13 cellular contexts compared by ENCODE assay signal in the genomic region with DNA sequence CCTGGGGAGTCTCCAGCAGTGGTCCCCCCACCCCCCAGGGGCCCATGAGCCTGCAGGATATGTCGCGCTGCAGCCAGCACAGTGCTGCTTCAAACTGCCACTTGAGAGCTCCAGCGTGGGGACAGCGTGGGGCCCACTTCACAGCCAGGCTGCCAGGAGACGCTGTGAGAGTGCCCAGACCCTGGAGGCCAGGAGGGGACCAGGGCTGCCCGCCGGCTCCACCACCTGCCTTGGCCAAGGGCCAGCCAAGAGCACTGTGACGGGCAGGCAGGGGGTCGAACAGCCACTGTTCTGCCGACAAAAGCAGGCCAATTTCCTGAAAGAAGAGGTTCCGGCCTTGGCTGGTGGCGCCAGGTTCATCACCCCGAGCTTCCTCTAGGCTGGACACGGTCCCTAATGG.
A peak's percentile ranks its signal among the peaks of the same experiment; 100 is the strongest.
DNase-seq lines count a peak whose midpoint lies in the region; ATAC-seq and TF ChIP-seq lines count a peak whose summit lies in the region.
"Had no signal": no experiment of that assay in that cellular context is flagged by ENCODE, and none has a peak within 500 bp of the region (broad histone marks: within the 10 kb centered on the region; RNA-seq: fewer than 3 reads in every experiment).

No MANE protein-coding gene starts in this region.

- no peaks in the 10 kb centered on the region for H3K36me3 ChIP-seq in psoas muscle (ENCODE audit: insufficient read depth in 1 of 2, low read depth in 1 of 2)
- no peaks in the 10 kb centered on the region for H3K36me3 ChIP-seq in tibial nerve
- H3K36me3 ChIP-seq: tibial artery had no signal

- H3K4me3 ChIP-seq in psoas muscle (no peak overlapping the region), tibial nerve (no peak overlapping the region)
- H3K4me3 ChIP-seq: tibial artery had no signal

- H3K9me3 ChIP-seq in psoas muscle (no peaks in the 10 kb centered on the region), tibial nerve (no peaks in the 10 kb centered on the region)
- H3K9me3 ChIP-seq: tibial artery had no signal

- TF ChIP-seq EP300 in tibial nerve (IDR thresholded peaks at IDR 0.05): no peak

- peak; percentile 77 for DNase-seq in G401 (ENCODE audit: low spot score)
- DNase-seq in NCI-H1417 treated with DMSO at 0.1 percent for 48 hours (lab: John Stamatoyannopoulos, UW): peak; percentile 82
- DNase-seq in psoas muscle: no peak
- DNase-seq in NCI-H526 (lab: John Stamatoyannopoulos, UW): no peak
- no peak for DNase-seq in tibial nerve (ENCODE audit: low spot score in 2 of 2)
- DNase-seq: activated B cell treated with CpG ODN at 0.5 μM for 24 hours; activated CD8-positive, alpha-beta memory T cell treated with anti-CD3 and anti-CD28 coated beads for 24 hours; activated naive CD8-positive, alpha-beta T cell treated with anti-CD3 and anti-CD28 coated beads, Interleukin-2, amount 50 U/mL, for 24 hours; KBM-7; stimulated activated CD4-positive, alpha-beta T cell treated with anti-CD3 and anti-CD28 coated beads, Interleukin-2, amount 100 ng/mL, for 48 hours; tibial artery had no signal

- no peak for TF ChIP-seq POLR2A in tibial nerve (IDR thresholded peaks at IDR 0.05)

- in situ Hi-C loops in G401 (cut with HindIII; ENCODE audit: low sequenced_read_pairs): no loop called here

- H3K4me1 ChIP-seq in psoas muscle (peaks cover 63% of the 10 kb centered on the region), tibial nerve (peaks cover 0 to 92% (median 39%) of the 10 kb centered on the region in 4 donors)
- H3K4me1 ChIP-seq: tibial artery had no signal

- peak overlapping the region; percentile 63 for H3K27ac ChIP-seq in angular gyrus (ENCODE audit: low read depth, low read length)
- peak overlapping the region; percentile 63 for H3K27ac ChIP-seq in psoas muscle
- peak overlapping the region in 2 of 4 donors; percentile 83 to 86 for H3K27ac ChIP-seq in tibial nerve
- H3K27ac ChIP-seq: tibial artery had no signal

- H3K27me3 ChIP-seq in psoas muscle (ENCODE audit: insufficient read depth in 3 of 3, low read length in 2 of 3) (no peaks in the 10 kb centered on the region), tibial nerve (no peaks in the 10 kb centered on the region)
- H3K27me3 ChIP-seq: tibial artery had no signal

- intact Hi-C loops in psoas muscle (cut with DNase I): no loop called here

- TF ChIP-seq CTCF in psoas muscle (IDR thresholded peaks at IDR 0.05) (no peak), tibial nerve (IDR thresholded peaks at IDR 0.05) (no peak)

- WGBS in psoas muscle, 3 donors: 38 to 43% (median 40%) methylated on average over 13 to 14 of the region's 14 CpGs
- WGBS in tibial nerve, 2 donors: 73% methylated on average over 11 of the region's 14 CpGs; no CpG with 5 or more reads in 1 of the 2 donors

- peak in 1 of 4 donors; percentile 14 for ATAC-seq in psoas muscle
- ATAC-seq in HG03439 (IDR thresholded peaks at IDR 0.05; ENCODE audit: unreplicated experiment): no peak
- ATAC-seq: activated naive CD8-positive, alpha-beta T cell treated with anti-CD3 and anti-CD28 coated beads, Interleukin-2, amount 50 U/mL, for 24 hours had no signal

Comparison
In these comparisons a context has a peak if more than half of its experiments do, and no peak if none do; other contexts are left out.
1. DNase-seq: peak in G401 (single experiment) and NCI-H1417 treated with DMSO at 0.1 percent for 48 hours (single experiment); none in psoas muscle (0 of 2), NCI-H526 (0 of 2) and tibial nerve (0 of 2).